8 cellular contexts compared by ENCODE assay signal in the genomic region with DNA sequence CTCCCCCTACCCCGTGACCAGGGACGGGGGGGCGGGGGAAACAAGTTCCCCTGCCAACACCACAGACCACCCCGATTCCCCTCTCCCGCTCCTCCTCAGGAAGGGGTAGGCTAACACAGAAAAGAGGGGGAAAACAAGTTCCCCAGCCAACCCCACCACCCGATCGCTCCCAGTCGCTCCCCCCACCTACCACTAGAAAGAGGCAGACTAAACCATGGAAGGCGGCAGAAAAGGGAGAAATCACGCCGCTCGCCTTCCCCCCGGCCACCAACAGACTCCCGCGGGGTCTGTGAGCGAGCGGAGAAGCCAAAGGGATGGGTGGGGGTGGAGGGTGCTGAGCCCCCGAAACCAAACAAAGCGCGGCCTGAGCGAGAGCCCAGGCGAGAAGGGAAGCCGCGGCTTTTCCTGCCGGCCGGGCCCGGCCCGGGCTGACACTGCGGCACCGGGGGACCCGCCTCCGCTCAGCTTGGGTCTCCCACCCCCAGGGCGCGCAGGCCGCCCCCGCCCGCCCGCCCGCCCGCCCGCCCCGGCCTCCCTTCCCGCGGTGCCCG.
DNase-seq lines count a peak whose midpoint lies in the region; ATAC-seq and TF ChIP-seq lines count a peak whose summit lies in the region.

No MANE protein-coding gene starts in this region.

- peak overlapping the region; percentile 97 for H3K4me3 ChIP-seq in GM06990 (replicated peaks; ENCODE audit: low read depth, low read length)
- peak overlapping the region; percentile 84 for H3K4me3 ChIP-seq in HEK293 (ENCODE audit: low read depth, low read length)
- H3K4me3 ChIP-seq in cardiac fibroblast (replicated peaks in 1 of 2; ENCODE audit: low read depth in 2 of 2, low read length in 2 of 2), result peak overlapping the region; percentile 85 to 87

- H3K4me1 ChIP-seq in HEK293 (ENCODE audit: control insufficient read depth, insufficient read depth, low read length), result peaks cover 9% of the 10 kb centered on the region; the same call in 1 of the 2 replicates

- H3K27ac ChIP-seq in HEK293 (ENCODE audit: extremely low read depth, low read depth, low read length) (peak overlapping the region; percentile 94), layer of hippocampus (ENCODE audit: low read depth, low read length) (peak overlapping the region; percentile 96)

- ATAC-seq in HG02610 (IDR thresholded peaks at IDR 0.05; ENCODE audit: unreplicated experiment), result no peak

- H3K36me3 ChIP-seq in GM06990 (ENCODE audit: control insufficient read depth, insufficient read depth, low read length) (no peaks in the 10 kb centered on the region), HEK293 (ENCODE audit: control insufficient read depth in 2 of 2, insufficient read depth in 1 of 2, low read length in 2 of 2) (no peaks in the 10 kb centered on the region)

- TF ChIP-seq CTCF in GM06990 (IDR thresholded peaks at IDR 0.05; ENCODE audit: insufficient read depth, low read length, poor library complexity, severe bottlenecking) (no peak), HEK293 (tag by site-specific recombination; IDR thresholded peaks at IDR 0.05) (no peak), cardiac fibroblast (IDR thresholded peaks at IDR 0.05; ENCODE audit: low read depth, low read length) (no peak)

- POLR2A ChIA-PET in HEK293 (lab: Yijun Ruan, JAX), result no interaction called here

- DNase-seq in GM06990 (ENCODE audit: extremely low read depth, insufficient read length) (peak; percentile 56), SW480 (ENCODE audit: low spot score) (peak; percentile 35), cardiac fibroblast (ENCODE audit: low read depth in 2 of 2) (peak; percentile 21 to 22), GOT3 (lab: John Stamatoyannopoulos, UW) (no peak)
- peak; percentile 13 for DNase-seq in stimulated activated CD8-positive, alpha-beta memory T cell treated with anti-CD3 and anti-CD28 coated beads, Interleukin-15, amount 100 ng/mL, for 24 hours (ENCODE audit: low read depth)

- no peaks in the 10 kb centered on the region for H3K9me3 ChIP-seq in HEK293 (ENCODE audit: control insufficient read depth, insufficient read depth, low read depth, low read length)

- no peaks in the 10 kb centered on the region for H3K27me3 ChIP-seq in GM06990 (replicated peaks; ENCODE audit: control insufficient read depth, insufficient read depth, low read length)
- no peaks in the 10 kb centered on the region for H3K27me3 ChIP-seq in layer of hippocampus (ENCODE audit: control insufficient read depth, insufficient read depth, low read length)

- CTCF ChIA-PET in HEK293 (lab: Yijun Ruan, JAX), result no interaction called here

TF ChIP-seq in HEK293, 187 proteins besides CTCF, POLR2A, EP300 and RAD21 (continues in another document):
- TF ChIP-seq ZNF830 (tag by site-specific recombination; IDR thresholded peaks at IDR 0.05; ENCODE audit: low read depth) (no peak), ZNF416 (tag by site-specific recombination; IDR thresholded peaks at IDR 0.05) (no peak), ZBTB26 (tag by site-specific recombination; optimal IDR thresholded peaks at IDR 0.05) (peak; percentile 11), GLIS2 (tag by site-specific recombination; IDR thresholded peaks at IDR 0.05) (peak; percentile 66; the same call in 1 of the 2 replicates), GLI2 (tag by site-specific recombination; IDR thresholded peaks at IDR 0.05; ENCODE audit: borderline replicate concordance, low read depth) (no peak), ZNF549 (tag by site-specific recombination; IDR thresholded peaks at IDR 0.05) (no peak), ZNF768 (tag by site-specific recombination; IDR thresholded peaks at IDR 0.05) (no peak), ZNF155 (tag by site-specific recombination; IDR thresholded peaks at IDR 0.05) (no peak), ZNF335 (tag by site-specific recombination; conservative IDR thresholded peaks at IDR 0.05) (no peak; the same call in 1 of the 2 replicates), KLF9 (tag by site-specific recombination; IDR thresholded peaks at IDR 0.05; ENCODE audit: low read depth) (peak; percentile 10; the same call in 1 of the 2 replicates), ZNF221 (tag by site-specific recombination; IDR thresholded peaks at IDR 0.05; ENCODE audit: borderline replicate concordance) (no peak), RBAK (tag by site-specific recombination; IDR thresholded peaks at IDR 0.05) (no peak), ZNF248 (tag by site-specific recombination; IDR thresholded peaks at IDR 0.05) (no peak), ZNF354C (tag by site-specific recombination; IDR thresholded peaks at IDR 0.05; ENCODE audit: borderline replicate concordance, low read depth) (no peak), ZNF660 (tag by site-specific recombination; IDR thresholded peaks at IDR 0.05) (no peak), SP2 (tag by site-specific recombination; IDR thresholded peaks at IDR 0.05) (peak; percentile 59), ZNF302 (tag by site-specific recombination; IDR thresholded peaks at IDR 0.05; ENCODE audit: low read depth) (no peak), ZNF600 (tag by site-specific recombination; IDR thresholded peaks at IDR 0.05) (no peak), ZNF510 (tag by site-specific recombination; IDR thresholded peaks at IDR 0.05; ENCODE audit: insufficient replicate concordance) (no peak)
- TF ChIP-seq, protein P1, sequence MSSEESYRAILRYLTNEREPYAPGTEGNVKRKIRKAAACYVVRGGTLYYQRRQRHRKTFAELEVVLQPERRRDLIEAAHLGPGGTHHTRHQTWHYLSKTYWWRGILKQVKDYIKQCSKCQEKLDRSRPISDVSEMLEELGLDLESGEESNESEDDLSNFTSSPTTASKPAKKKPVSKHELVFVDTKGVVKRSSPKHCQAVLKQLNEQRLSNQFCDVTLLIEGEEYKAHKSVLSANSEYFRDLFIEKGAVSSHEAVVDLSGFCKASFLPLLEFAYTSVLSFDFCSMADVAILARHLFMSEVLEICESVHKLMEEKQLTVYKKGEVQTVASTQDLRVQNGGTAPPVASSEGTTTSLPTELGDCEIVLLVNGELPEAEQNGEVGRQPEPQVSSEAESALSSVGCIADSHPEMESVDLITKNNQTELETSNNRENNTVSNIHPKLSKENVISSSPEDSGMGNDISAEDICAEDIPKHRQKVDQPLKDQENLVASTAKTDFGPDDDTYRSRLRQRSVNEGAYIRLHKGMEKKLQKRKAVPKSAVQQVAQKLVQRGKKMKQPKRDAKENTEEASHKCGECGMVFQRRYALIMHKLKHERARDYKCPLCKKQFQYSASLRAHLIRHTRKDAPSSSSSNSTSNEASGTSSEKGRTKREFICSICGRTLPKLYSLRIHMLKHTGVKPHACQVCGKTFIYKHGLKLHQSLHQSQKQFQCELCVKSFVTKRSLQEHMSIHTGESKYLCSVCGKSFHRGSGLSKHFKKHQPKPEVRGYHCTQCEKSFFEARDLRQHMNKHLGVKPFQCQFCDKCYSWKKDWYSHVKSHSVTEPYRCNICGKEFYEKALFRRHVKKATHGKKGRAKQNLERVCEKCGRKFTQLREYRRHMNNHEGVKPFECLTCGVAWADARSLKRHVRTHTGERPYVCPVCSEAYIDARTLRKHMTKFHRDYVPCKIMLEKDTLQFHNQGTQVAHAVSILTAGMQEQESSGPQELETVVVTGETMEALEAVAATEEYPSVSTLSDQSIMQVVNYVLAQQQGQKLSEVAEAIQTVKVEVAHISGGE (tag by site-specific recombination; conservative IDR thresholded peaks at IDR 0.05; ENCODE audit: low read depth), result 0 out of 2 replicates have a peak, but pooled peaks have one; percentile 5
- TF ChIP-seq, protein P2, sequence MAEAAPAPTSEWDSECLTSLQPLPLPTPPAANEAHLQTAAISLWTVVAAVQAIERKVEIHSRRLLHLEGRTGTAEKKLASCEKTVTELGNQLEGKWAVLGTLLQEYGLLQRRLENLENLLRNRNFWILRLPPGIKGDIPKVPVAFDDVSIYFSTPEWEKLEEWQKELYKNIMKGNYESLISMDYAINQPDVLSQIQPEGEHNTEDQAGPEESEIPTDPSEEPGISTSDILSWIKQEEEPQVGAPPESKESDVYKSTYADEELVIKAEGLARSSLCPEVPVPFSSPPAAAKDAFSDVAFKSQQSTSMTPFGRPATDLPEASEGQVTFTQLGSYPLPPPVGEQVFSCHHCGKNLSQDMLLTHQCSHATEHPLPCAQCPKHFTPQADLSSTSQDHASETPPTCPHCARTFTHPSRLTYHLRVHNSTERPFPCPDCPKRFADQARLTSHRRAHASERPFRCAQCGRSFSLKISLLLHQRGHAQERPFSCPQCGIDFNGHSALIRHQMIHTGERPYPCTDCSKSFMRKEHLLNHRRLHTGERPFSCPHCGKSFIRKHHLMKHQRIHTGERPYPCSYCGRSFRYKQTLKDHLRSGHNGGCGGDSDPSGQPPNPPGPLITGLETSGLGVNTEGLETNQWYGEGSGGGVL (tag by site-specific recombination; IDR thresholded peaks at IDR 0.05), result peak; percentile 95
- TF ChIP-seq, protein P3, sequence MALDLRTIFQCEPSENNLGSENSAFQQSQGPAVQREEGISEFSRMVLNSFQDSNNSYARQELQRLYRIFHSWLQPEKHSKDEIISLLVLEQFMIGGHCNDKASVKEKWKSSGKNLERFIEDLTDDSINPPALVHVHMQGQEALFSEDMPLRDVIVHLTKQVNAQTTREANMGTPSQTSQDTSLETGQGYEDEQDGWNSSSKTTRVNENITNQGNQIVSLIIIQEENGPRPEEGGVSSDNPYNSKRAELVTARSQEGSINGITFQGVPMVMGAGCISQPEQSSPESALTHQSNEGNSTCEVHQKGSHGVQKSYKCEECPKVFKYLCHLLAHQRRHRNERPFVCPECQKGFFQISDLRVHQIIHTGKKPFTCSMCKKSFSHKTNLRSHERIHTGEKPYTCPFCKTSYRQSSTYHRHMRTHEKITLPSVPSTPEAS (tag by site-specific recombination; IDR thresholded peaks at IDR 0.05), result no peak
